In the genomic region with DNA sequence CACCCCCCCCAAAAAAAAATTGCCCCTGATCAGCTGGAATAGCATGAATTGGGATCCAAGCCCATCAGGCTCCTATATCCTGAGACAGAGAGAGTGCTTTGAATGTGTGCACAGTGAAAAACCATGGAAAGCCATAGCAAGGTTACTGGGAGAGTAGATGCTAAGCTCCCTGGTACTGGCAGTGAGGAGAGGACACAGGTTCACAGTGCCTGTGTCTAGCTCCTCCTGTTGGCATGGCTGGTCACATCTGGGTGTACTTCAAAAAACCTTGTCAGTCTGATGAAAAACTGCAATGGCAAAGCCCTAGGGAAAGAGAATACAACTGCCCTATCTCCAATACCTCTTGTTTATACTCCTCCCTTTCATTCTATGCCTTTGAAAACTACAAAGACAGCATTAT, we compare ENCODE assay signal across 20 cellular contexts. TPM values are rescaled to one million over a fixed set of nuclear protein-coding genes. Genes with fewer than 3 reads are reported as not detected.
A peak's percentile ranks its signal among the peaks of the same experiment; 100 is the strongest.
DNase-seq lines count a peak whose midpoint lies in the region; ATAC-seq and TF ChIP-seq lines count a peak whose summit lies in the region.
"Had no signal": no experiment of that assay in that cellular context is flagged by ENCODE, and none has a peak within 500 bp of the region (broad histone marks: within the 10 kb centered on the region; RNA-seq: fewer than 3 reads in every experiment).

No MANE protein-coding gene starts in this region.

- intact Hi-C loops in activated CD8-positive, alpha-beta T cell treated with anti-CD3 and anti-CD28 coated beads for 36 hours (cut with micrococcal nuclease) = no loop called here

- H3K36me3 Mint-ChIP-seq in activated CD8-positive, alpha-beta T cell treated with anti-CD3 and anti-CD28 coated beads for 36 hours (ENCODE audit: low read depth) = peaks cover 43% of the 10 kb centered on the region
- H3K36me3 Mint-ChIP-seq in activated CD8-positive, alpha-beta T cell treated with anti-CD3 and anti-CD28 coated beads, Interleukin-2, amount 10 ng/mL, durations not matched to agents 7 days and 5 days (ENCODE audit: low read depth) = peaks cover 66% of the 10 kb centered on the region
- H3K36me3 Mint-ChIP-seq in activated T-helper 17 cell treated with anti-CD3 and anti-CD28 coated beads, Interleukin-2, amount 50 U/mL, for 72 hours (ENCODE audit: low read depth) = peaks cover 99% of the 10 kb centered on the region

- H3K27ac ChIP-seq in angular gyrus (ENCODE audit: low read depth, low read length) (peak overlapping the region; percentile 95), osteoblast (ENCODE audit: low read depth, low read length) (no peak overlapping the region)
- H3K27ac ChIP-seq: coronary artery, RWPE1, upper lobe of right lung had no signal

- TF ChIP-seq CTCF in activated CD8-positive, alpha-beta T cell treated with anti-CD3 and anti-CD28 coated beads for 36 hours (IDR thresholded peaks at IDR 0.05) = no peak
- no peak for TF ChIP-seq CTCF in osteoblast (IDR thresholded peaks at IDR 0.05; ENCODE audit: extremely low read depth, low read depth, low read length)

- peaks cover 14% of the 10 kb centered on the region for H4K20me1 ChIP-seq in osteoblast (ENCODE audit: insufficient read depth, low read length)

- peaks cover 92% of the 10 kb centered on the region for H3K36me3 ChIP-seq in osteoblast (ENCODE audit: insufficient read depth, low read length)

- DNase-seq in activated CD8-positive, alpha-beta T cell treated with anti-CD3 and anti-CD28 coated beads for 36 hours = no peak
- no peak for DNase-seq in activated CD8-positive, alpha-beta T cell treated with anti-CD3 and anti-CD28 coated beads, Interleukin-2, amount 10 ng/mL, durations not matched to agents 7 days and 5 days
- DNase-seq in DMS53 treated with DMSO at 0.1 percent for 48 hours (lab: John Stamatoyannopoulos, UW; ENCODE audit: unreplicated experiment) = peak; percentile 21
- DNase-seq in pons (ENCODE audit: low spot score) = peak; percentile 77
- DNase-seq in NCI-H526 treated with DMSO at 0.1 percent for 48 hours (lab: John Stamatoyannopoulos, UW) = no peak
- no peak for DNase-seq in osteoblast (ENCODE audit: insufficient read length, low spot score, missing footprints)
- DNase-seq: left colon; naive thymus-derived CD4-positive, alpha-beta T cell; NCI-H1092; NCI-H2029; occipital lobe; T1000; upper lobe of right lung had no signal

- H3K4me3 Mint-ChIP-seq in activated CD8-positive, alpha-beta T cell treated with anti-CD3 and anti-CD28 coated beads for 36 hours = no peak overlapping the region
- no peak overlapping the region for H3K4me3 Mint-ChIP-seq in activated CD8-positive, alpha-beta T cell treated with anti-CD3 and anti-CD28 coated beads, Interleukin-2, amount 10 ng/mL, durations not matched to agents 7 days and 5 days
- H3K4me3 Mint-ChIP-seq in activated T-helper 17 cell treated with anti-CD3 and anti-CD28 coated beads, Interleukin-2, amount 50 U/mL, for 72 hours = no peak overlapping the region
- H3K4me3 Mint-ChIP-seq: activated T-helper 1 cell treated with anti-CD3 and anti-CD28 coated beads, Interleukin-12 subunit alpha, Interleukin-12 subunit beta, Interleukin-2, Interleukin-4 antibody, amounts not matched to agents 30 ng/mL and 10 ng/mL and 1 ng/mL, durations not matched to agents 14 hours and 24 hours and 36 hours; brain; CD14-positive monocyte; naive thymus-derived CD4-positive, alpha-beta T cell had no signal

- H3K4me1 Mint-ChIP-seq in activated CD8-positive, alpha-beta T cell treated with anti-CD3 and anti-CD28 coated beads for 36 hours (ENCODE audit: low read depth) = peaks cover 4% of the 10 kb centered on the region
- no peaks in the 10 kb centered on the region for H3K4me1 Mint-ChIP-seq in activated CD8-positive, alpha-beta T cell treated with anti-CD3 and anti-CD28 coated beads, Interleukin-2, amount 10 ng/mL, durations not matched to agents 7 days and 5 days (ENCODE audit: low read depth)
- H3K4me1 Mint-ChIP-seq in activated T-helper 17 cell treated with anti-CD3 and anti-CD28 coated beads, Interleukin-2, amount 50 U/mL, for 72 hours = no peaks in the 10 kb centered on the region

- no peaks in the 10 kb centered on the region for H3K27me3 Mint-ChIP-seq in activated CD8-positive, alpha-beta T cell treated with anti-CD3 and anti-CD28 coated beads for 36 hours
- no peaks in the 10 kb centered on the region for H3K27me3 Mint-ChIP-seq in activated CD8-positive, alpha-beta T cell treated with anti-CD3 and anti-CD28 coated beads, Interleukin-2, amount 10 ng/mL, durations not matched to agents 7 days and 5 days (ENCODE audit: low read depth)
- H3K27me3 Mint-ChIP-seq in activated T-helper 17 cell treated with anti-CD3 and anti-CD28 coated beads, Interleukin-2, amount 50 U/mL, for 72 hours = no peaks in the 10 kb centered on the region
- H3K27me3 Mint-ChIP-seq: brain; naive thymus-derived CD4-positive, alpha-beta T cell had no signal

- H3K79me2 ChIP-seq in osteoblast (ENCODE audit: insufficient read depth, low read length) = peaks cover 83% of the 10 kb centered on the region

- H2AFZ ChIP-seq in osteoblast (ENCODE audit: low read length) = no peak overlapping the region

- no peaks in the 10 kb centered on the region for H3K9me3 ChIP-seq in osteoblast (ENCODE audit: low read depth, low read length)
- H3K9me3 ChIP-seq: upper lobe of right lung had no signal

- no peaks in the 10 kb centered on the region for H3K4me1 ChIP-seq in osteoblast (ENCODE audit: insufficient read depth, low read length)
- H3K4me1 ChIP-seq: upper lobe of right lung had no signal

- H3K9me3 Mint-ChIP-seq in activated CD8-positive, alpha-beta T cell treated with anti-CD3 and anti-CD28 coated beads for 36 hours = no peaks in the 10 kb centered on the region
- H3K9me3 Mint-ChIP-seq in activated CD8-positive, alpha-beta T cell treated with anti-CD3 and anti-CD28 coated beads, Interleukin-2, amount 10 ng/mL, durations not matched to agents 7 days and 5 days (ENCODE audit: insufficient read depth) = no peaks in the 10 kb centered on the region
- H3K9me3 Mint-ChIP-seq in activated T-helper 17 cell treated with anti-CD3 and anti-CD28 coated beads, Interleukin-2, amount 50 U/mL, for 72 hours = no peaks in the 10 kb centered on the region
- H3K9me3 Mint-ChIP-seq: activated T-helper 1 cell treated with anti-CD3 and anti-CD28 coated beads, Interleukin-12 subunit alpha, Interleukin-12 subunit beta, Interleukin-2, Interleukin-4 antibody, amounts not matched to agents 30 ng/mL and 10 ng/mL and 1 ng/mL, durations not matched to agents 14 hours and 24 hours and 36 hours; brain; CD14-positive monocyte; naive thymus-derived CD4-positive, alpha-beta T cell had no signal

- H3K4me3 ChIP-seq in osteoblast (ENCODE audit: insufficient read depth, low read length) = no peak overlapping the region
- H3K4me3 ChIP-seq: coronary artery, upper lobe of right lung had no signal

- H3K27ac Mint-ChIP-seq in activated CD8-positive, alpha-beta T cell treated with anti-CD3 and anti-CD28 coated beads for 36 hours = peak overlapping the region; percentile 22
- no peak overlapping the region for H3K27ac Mint-ChIP-seq in activated CD8-positive, alpha-beta T cell treated with anti-CD3 and anti-CD28 coated beads, Interleukin-2, amount 10 ng/mL, durations not matched to agents 7 days and 5 days
- no peak overlapping the region for H3K27ac Mint-ChIP-seq in activated T-helper 17 cell treated with anti-CD3 and anti-CD28 coated beads, Interleukin-2, amount 50 U/mL, for 72 hours
- H3K27ac Mint-ChIP-seq: activated T-helper 1 cell treated with anti-CD3 and anti-CD28 coated beads, Interleukin-12 subunit alpha, Interleukin-12 subunit beta, Interleukin-2, Interleukin-4 antibody, amounts not matched to agents 30 ng/mL and 10 ng/mL and 1 ng/mL, durations not matched to agents 14 hours and 24 hours and 36 hours had no signal

- no peak for ATAC-seq in activated CD8-positive, alpha-beta T cell treated with anti-CD3 and anti-CD28 coated beads for 36 hours
- no peak for ATAC-seq in activated CD8-positive, alpha-beta T cell treated with anti-CD3 and anti-CD28 coated beads, Interleukin-2, amount 10 ng/mL, durations not matched to agents 7 days and 5 days
- ATAC-seq in activated T-helper 17 cell treated with anti-CD3 and anti-CD28 coated beads, Interleukin-2, amount 50 U/mL, for 72 hours (replicated peaks) = no peak
- ATAC-seq: left colon; naive thymus-derived CD4-positive, alpha-beta T cell; upper lobe of right lung had no signal

- no peak overlapping the region for H3K4me2 ChIP-seq in osteoblast (ENCODE audit: insufficient read depth, low read length)

- POLR2A ChIA-PET in activated CD8-positive, alpha-beta T cell treated with anti-CD3 and anti-CD28 coated beads for 36 hours (lab: Charles Lee) = interaction anchor here (1.1 to 1.3 kb wide), 2 partner anchors 13 to 38 kb away, joined by 3 read pairs; a partner anchor contains a TSS
- POLR2A ChIA-PET in activated CD8-positive, alpha-beta T cell treated with anti-CD3 and anti-CD28 coated beads, Interleukin-2, amount 10 ng/mL, durations not matched to agents 7 days and 5 days (lab: Charles Lee) = interaction anchor here (0.6 to 0.9 kb wide), 2 partner anchors 55 to 277 kb away, joined by 3 read pairs; no protein-coding TSS in a partner anchor

- CTCF ChIA-PET in activated CD8-positive, alpha-beta T cell treated with anti-CD3 and anti-CD28 coated beads for 36 hours (lab: Charles Lee) = interaction anchor here (1.3 to 3.7 kb wide), 3 partner anchors 24 to 137 kb away, joined by 3 to 20 read pairs (median 3); no protein-coding TSS in a partner anchor
- CTCF ChIA-PET in activated CD8-positive, alpha-beta T cell treated with anti-CD3 and anti-CD28 coated beads, Interleukin-2, amount 10 ng/mL, durations not matched to agents 7 days and 5 days (lab: Charles Lee) = interaction anchor here (0.7 to 2.5 kb wide), 2 partner anchors 9 to 39 kb away, joined by 5 to 9 read pairs; no protein-coding TSS in a partner anchor

- no peaks in the 10 kb centered on the region for H3K27me3 ChIP-seq in osteoblast (ENCODE audit: insufficient read depth, low read length)
- H3K27me3 ChIP-seq: upper lobe of right lung had no signal

RNA-seq across cellular contexts. Expression of a gene that starts 12.9 kb away (rescaled TPM):
- total RNA-seq in activated CD8-positive, alpha-beta T cell treated with anti-CD3 and anti-CD28 coated beads for 36 hours = 100 to 1,000 TPM; 117 to 118 TPM
- 100 to 1,000 TPM; 121 to 128 TPM for total RNA-seq in activated CD8-positive, alpha-beta T cell treated with anti-CD3 and anti-CD28 coated beads, Interleukin-2, amount 10 ng/mL, durations not matched to agents 7 days and 5 days
- 282 and 335 TPM in 2 replicates for total RNA-seq in osteoblast
- 100 to 1,000 TPM; 136 to 178 TPM for total RNA-seq in activated T-helper 17 cell treated with anti-CD3 and anti-CD28 coated beads, Interleukin-2, amount 50 U/mL, for 72 hours

RNA-seq across cellular contexts. Expression of a gene that starts 13.1 kb away (rescaled TPM):
- 10 to 100 TPM; 36.6 to 38.0 TPM for total RNA-seq in activated CD8-positive, alpha-beta T cell treated with anti-CD3 and anti-CD28 coated beads for 36 hours
- 10 to 100 TPM; 52.7 to 59.7 TPM for total RNA-seq in activated CD8-positive, alpha-beta T cell treated with anti-CD3 and anti-CD28 coated beads, Interleukin-2, amount 10 ng/mL, durations not matched to agents 7 days and 5 days
- 147 and 165 TPM in 2 replicates for total RNA-seq in osteoblast
- total RNA-seq in activated T-helper 17 cell treated with anti-CD3 and anti-CD28 coated beads, Interleukin-2, amount 50 U/mL, for 72 hours = 10 to 100 TPM; 58.7 to 67.4 TPM

RNA-seq across cellular contexts. Expression of a gene that starts 36.8 kb away (rescaled TPM):
- total RNA-seq in activated CD8-positive, alpha-beta T cell treated with anti-CD3 and anti-CD28 coated beads for 36 hours = under 1 TPM; 0.22 to 0.45 TPM
- under 1 TPM; 0.24 to 0.47 TPM for total RNA-seq in activated CD8-positive, alpha-beta T cell treated with anti-CD3 and anti-CD28 coated beads, Interleukin-2, amount 10 ng/mL, durations not matched to agents 7 days and 5 days
- under 0.01 TPM in 1 of 2 replicates, not detected in the other for total RNA-seq in osteoblast
- total RNA-seq in activated T-helper 17 cell treated with anti-CD3 and anti-CD28 coated beads, Interleukin-2, amount 50 U/mL, for 72 hours = 1 to 10 TPM; 1.0 to 1.1 TPM
- total RNA-seq: upper lobe of right lung had no signal

RNA-seq across cellular contexts. Expression of a gene that starts 45.2 kb away (rescaled TPM):
- 10 to 100 TPM; 52.9 to 56.9 TPM for total RNA-seq in activated CD8-positive, alpha-beta T cell treated with anti-CD3 and anti-CD28 coated beads for 36 hours
- total RNA-seq in activated CD8-positive, alpha-beta T cell treated with anti-CD3 and anti-CD28 coated beads, Interleukin-2, amount 10 ng/mL, durations not matched to agents 7 days and 5 days = 10 to 100 TPM; 42.3 to 42.7 TPM
- total RNA-seq in osteoblast = 38.0 and 43.3 TPM in 2 replicates
- total RNA-seq in activated T-helper 17 cell treated with anti-CD3 and anti-CD28 coated beads, Interleukin-2, amount 50 U/mL, for 72 hours = 10 to 100 TPM; 48.3 to 61.4 TPM

Comparison
In these comparisons a context has a peak if more than half of its experiments do, and no peak if none do; other contexts are left out.
1. DNase-seq: peak in DMS53 treated with DMSO at 0.1 percent for 48 hours (single experiment) and pons (single experiment); none in activated CD8-positive, alpha-beta T cell treated with anti-CD3 and anti-CD28 coated beads for 36 hours (single experiment), activated CD8-positive, alpha-beta T cell treated with anti-CD3 and anti-CD28 coated beads, Interleukin-2, amount 10 ng/mL, durations not matched to agents 7 days and 5 days (single experiment), NCI-H526 treated with DMSO at 0.1 percent for 48 hours (single experiment) and osteoblast (single experiment).